ENCODE assay signal across 12 cellular contexts in the genomic region with DNA sequence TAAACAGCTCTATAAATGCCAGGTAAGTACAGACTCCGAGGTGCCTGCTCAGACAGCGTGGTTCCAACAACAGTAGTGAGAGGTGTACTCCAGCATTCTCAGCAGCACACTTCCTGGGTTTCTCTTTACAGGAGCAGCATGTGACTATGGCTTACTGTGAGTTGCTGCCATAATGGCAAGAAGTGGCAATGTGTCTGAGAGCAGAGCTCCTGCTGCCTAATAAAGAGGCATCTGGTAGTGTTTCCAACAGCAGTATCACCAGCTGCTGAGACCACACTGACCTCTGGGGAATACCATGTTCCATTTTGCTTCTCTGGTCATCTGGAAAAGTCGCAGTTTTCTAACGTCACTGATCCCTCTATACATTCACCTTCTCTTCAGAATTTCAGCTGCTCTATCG.
A peak's percentile ranks its signal among the peaks of the same experiment; 100 is the strongest.
DNase-seq lines count a peak whose midpoint lies in the region; ATAC-seq and TF ChIP-seq lines count a peak whose summit lies in the region.
"Had no signal": no experiment of that assay in that cellular context is flagged by ENCODE, and none has a peak within 500 bp of the region (broad histone marks: within the 10 kb centered on the region; RNA-seq: fewer than 3 reads in every experiment).

No MANE protein-coding gene starts in this region.

- H3K27ac ChIP-seq in smooth muscle cell (ENCODE audit: low read depth) = no peak overlapping the region

- no peak for ATAC-seq in HG03520 (IDR thresholded peaks at IDR 0.05; ENCODE audit: unreplicated experiment)

- H3K79me2 ChIP-seq in smooth muscle cell (ENCODE audit: low read depth) = no peaks in the 10 kb centered on the region

- no peak overlapping the region for H3K9ac ChIP-seq in smooth muscle cell (ENCODE audit: low read depth)

- DNase-seq in NCI-H1105 treated with DMSO at 0.1 percent for 48 hours (lab: John Stamatoyannopoulos, UW) (peak; percentile 7), NCI-H1105 (lab: John Stamatoyannopoulos, UW) (no peak), NAMALWA (ENCODE audit: low spot score) (peak; percentile 92), OCI-M1 (lab: John Stamatoyannopoulos, UW) (peak; percentile 29), smooth muscle cell (lab: John Stamatoyannopoulos, UW; ENCODE audit: unreplicated experiment) (no peak), HAP-1 (ENCODE audit: low spot score in 2 of 2) (no peak), HuH-7.5 (ENCODE audit: low spot score) (no peak)
- DNase-seq: 8988T, HFFc6, KG1, T-helper 9 cell had no signal

- H2AFZ ChIP-seq in smooth muscle cell (ENCODE audit: low read depth) = peak overlapping the region; percentile 87

- H3K4me3 ChIP-seq in smooth muscle cell (no peak overlapping the region), HAP-1 (no peak overlapping the region)

- H3K4me1 ChIP-seq in smooth muscle cell (ENCODE audit: low read depth) (no peaks in the 10 kb centered on the region), HAP-1 (no peaks in the 10 kb centered on the region)

- no peaks in the 10 kb centered on the region for H3K9me3 ChIP-seq in smooth muscle cell (replicated peaks; ENCODE audit: low read depth)
- no peaks in the 10 kb centered on the region for H3K9me3 ChIP-seq in HAP-1

- in situ Hi-C loops in HAP-1 (cut with MboI; ENCODE audit: low sequenced_read_pairs) = no loop called here

- H3K27me3 ChIP-seq in smooth muscle cell (ENCODE audit: low read depth) (no peaks in the 10 kb centered on the region), HAP-1 (ENCODE audit: low read depth) (0 out of 2 replicates have a peak, but pooled peaks cover under 1% of the 10 kb centered on the region)

- H3K4me2 ChIP-seq in smooth muscle cell = no peak overlapping the region

- TF ChIP-seq CTCF in smooth muscle cell (IDR thresholded peaks at IDR 0.05; ENCODE audit: borderline replicate concordance, insufficient read depth, poor library complexity, severe bottlenecking) = no peak

- H4K20me1 ChIP-seq in smooth muscle cell (ENCODE audit: low read depth) = no peaks in the 10 kb centered on the region

- H3F3A ChIP-seq in smooth muscle cell (ENCODE audit: low read depth) = no peaks in the 10 kb centered on the region

- WGBS in smooth muscle cell (ENCODE audit: low lambda C conversion rate) = 74% methylated on average over 5 of the region's 5 CpGs

- H3K36me3 ChIP-seq in smooth muscle cell (ENCODE audit: low read depth) (no peaks in the 10 kb centered on the region), HAP-1 (replicated peaks) (no peaks in the 10 kb centered on the region)

Comparison
In these comparisons a context has a peak if more than half of its experiments do, and no peak if none do; other contexts are left out.
1. DNase-seq: peak in NCI-H1105 treated with DMSO at 0.1 percent for 48 hours (single experiment), NAMALWA (single experiment) and OCI-M1 (single experiment); none in NCI-H1105 (single experiment), smooth muscle cell (single experiment), HAP-1 (0 of 2) and HuH-7.5 (single experiment).